Comparison of ENCODE assay signal across 35 cellular contexts in genomic region chr5:122105909-122106308, GRCh38. TPM values are rescaled to one million over a fixed set of nuclear protein-coding genes. Genes with fewer than 3 reads are reported as not detected.
"Had no signal": no experiment of that assay in that cellular context is flagged by ENCODE, and none has a peak within 500 bp of the region (broad histone marks: within the 10 kb centered on the region; RNA-seq: fewer than 3 reads in every experiment).

No MANE protein-coding gene starts in this region.

- H3K27me3 ChIP-seq: MG63 had no signal

- H3K9me3 ChIP-seq: MG63 had no signal

- H3K4me3 ChIP-seq: MG63 had no signal

- DNase-seq: Karpas-422, Kasumi-1, MG63, MM.1S, MV-4-11, NCI-H1048, NCI-H1092, NCI-H1092 treated with DMSO at 0.1 percent for 48 hours, NCI-H1105, NCI-H1105 treated with DMSO at 0.1 percent for 48 hours, NCI-H1417, NCI-H1417 treated with DMSO at 0.1 percent for 48 hours, NCI-H1436, NCI-H1436 treated with DMSO at 0.1 percent for 48 hours, NCI-H146, NCI-H1694, NCI-H1694 treated with DMSO at 0.1 percent for 48 hours, NCI-H187, NCI-H187 treated with DMSO at 0.1 percent for 48 hours, NCI-H1930, NCI-H2029, NCI-H2029 treated with DMSO at 0.1 percent for 48 hours, NCI-H2081, NCI-H2081 treated with DMSO at 0.1 percent for 48 hours, NCI-H2107, NCI-H2171, NCI-H2171 treated with DMSO at 0.1 percent for 48 hours, NCI-H2227 treated with DMSO at 0.1 percent for 48 hours, NCI-H226, NCI-H345, NCI-H446, NCI-H446 treated with DMSO at 0.1 percent for 48 hours, NCI-H510A, NCI-H510A treated with DMSO at 0.1 percent for 48 hours had no signal

- H3K36me3 ChIP-seq: MG63 had no signal

RNA-seq across cellular contexts. Expression of gene ZNF474, which starts 23.4 kb away (rescaled TPM):
- total RNA-seq: M059J had no signal
